34 cellular contexts compared by ENCODE assay signal in genomic region chr2:151815821-151816489, GRCh38.
"Had no signal": no experiment of that assay in that cellular context is flagged by ENCODE, and none has a peak within 500 bp of the region (broad histone marks: within the 10 kb centered on the region; RNA-seq: fewer than 3 reads in every experiment).

No MANE protein-coding gene starts in this region.

- H3K9me3 ChIP-seq: adrenal gland, body of pancreas, esophagus squamous epithelium, gastroesophageal sphincter had no signal

- H3K27me3 Mint-ChIP-seq: activated CD4-positive, alpha-beta memory T cell treated with anti-CD3 and anti-CD28 coated beads for 36 hours; activated CD4-positive, alpha-beta T cell treated with anti-CD3 and anti-CD28 coated beads for 36 hours; activated CD4-positive, alpha-beta T cell treated with anti-CD3 and anti-CD28 coated beads, Interleukin-2, amount 10 ng/mL, durations not matched to agents 24 days and 14 days; activated CD8-positive, alpha-beta memory T cell treated with anti-CD3 and anti-CD28 coated beads, Interleukin-2, amount 10 ng/mL, durations not matched to agents 7 days and 5 days; activated naive CD4-positive, alpha-beta T cell treated with anti-CD3 and anti-CD28 coated beads, Interleukin-2, amount 50 U/mL, for 24 hours; activated naive CD8-positive, alpha-beta T cell treated with anti-CD3 and anti-CD28 coated beads for 36 hours; activated naive CD8-positive, alpha-beta T cell treated with anti-CD3 and anti-CD28 coated beads, Interleukin-2, amount 50 U/mL, for 24 hours had no signal

- DNase-seq: activated CD4-positive, alpha-beta memory T cell treated with anti-CD3 and anti-CD28 coated beads for 36 hours; activated CD4-positive, alpha-beta T cell treated with anti-CD3 and anti-CD28 coated beads for 36 hours; activated CD4-positive, alpha-beta T cell treated with anti-CD3 and anti-CD28 coated beads, Interleukin-2, amount 10 ng/mL, durations not matched to agents 24 days and 14 days; activated CD4-positive, CD25-positive, alpha-beta regulatory T cell; activated CD4-positive, CD25-positive, alpha-beta regulatory T cell treated with anti-CD3 and anti-CD28 coated beads, Interleukin-2, amount 50 U/mL, for 72 hours; activated CD8-positive, alpha-beta memory T cell treated with anti-CD3 and anti-CD28 coated beads, Interleukin-2, amount 10 ng/mL, durations not matched to agents 7 days and 5 days; activated CD8-positive, alpha-beta memory T cell treated with anti-CD3 and anti-CD28 coated beads, Interleukin-2, amount 50 U/mL, for 4 hours; activated CD8-positive, alpha-beta T cell treated with anti-CD3 and anti-CD28 coated beads, Interleukin-2, amount 10 ng/mL, durations not matched to agents 7 days and 5 days; activated effector memory CD4-positive, alpha-beta T cell treated with anti-CD3 and anti-CD28 coated beads, Interleukin-2, amount 50 U/mL, for 16 hours; activated naive CD4-positive, alpha-beta T cell treated with anti-CD3 and anti-CD28 coated beads for 36 hours; activated naive CD8-positive, alpha-beta T cell treated with anti-CD3 and anti-CD28 coated beads for 36 hours; activated naive CD8-positive, alpha-beta T cell treated with anti-CD3 and anti-CD28 coated beads, Interleukin-2, amount 50 U/mL, for 24 hours; activated T-cell treated with anti-CD3 and anti-CD28 coated beads, Interleukin-2, amount 50 U/mL, for 1 hour; activated T-cell treated with anti-CD3 and anti-CD28 coated beads, Interleukin-2, amount 50 U/mL, for 48 hours; adrenal gland; amygdala; aorta; body of pancreas; caudate nucleus; cortex of kidney; effector CD8-positive, alpha-beta T cell; esophagus squamous epithelium; foreskin melanocyte; T-helper 2 cell; WERI-Rb-1 had no signal

- ATAC-seq: activated CD4-positive, alpha-beta T cell treated with anti-CD3 and anti-CD28 coated beads for 36 hours; activated CD8-positive, alpha-beta memory T cell treated with anti-CD3 and anti-CD28 coated beads, Interleukin-2, amount 10 ng/mL, durations not matched to agents 7 days and 5 days; activated CD8-positive, alpha-beta T cell treated with anti-CD3 and anti-CD28 coated beads, Interleukin-2, amount 10 ng/mL, durations not matched to agents 7 days and 5 days; activated naive CD8-positive, alpha-beta T cell treated with anti-CD3 and anti-CD28 coated beads, Interleukin-2, amount 50 U/mL, for 24 hours; body of pancreas; gastroesophageal sphincter had no signal

- H3K4me3 Mint-ChIP-seq: activated CD4-positive, alpha-beta memory T cell treated with anti-CD3 and anti-CD28 coated beads for 36 hours; activated CD4-positive, alpha-beta T cell treated with anti-CD3 and anti-CD28 coated beads for 36 hours; activated CD4-positive, alpha-beta T cell treated with anti-CD3 and anti-CD28 coated beads, Interleukin-2, amount 10 ng/mL, durations not matched to agents 24 days and 14 days; activated CD8-positive, alpha-beta memory T cell treated with anti-CD3 and anti-CD28 coated beads, Interleukin-2, amount 10 ng/mL, durations not matched to agents 7 days and 5 days; activated CD8-positive, alpha-beta T cell treated with anti-CD3 and anti-CD28 coated beads, Interleukin-2, amount 10 ng/mL, durations not matched to agents 7 days and 5 days; activated naive CD4-positive, alpha-beta T cell treated with anti-CD3 and anti-CD28 coated beads for 36 hours; activated naive CD4-positive, alpha-beta T cell treated with anti-CD3 and anti-CD28 coated beads, Interleukin-2, amount 50 U/mL, for 24 hours; activated naive CD8-positive, alpha-beta T cell treated with anti-CD3 and anti-CD28 coated beads for 36 hours; activated naive CD8-positive, alpha-beta T cell treated with anti-CD3 and anti-CD28 coated beads, Interleukin-2, amount 50 U/mL, for 24 hours; activated T-helper 1 cell treated with anti-CD3 and anti-CD28 coated beads, Interleukin-12 subunit alpha, Interleukin-12 subunit beta, Interleukin-2, Interleukin-4 antibody, amounts not matched to agents 30 ng/mL and 10 ng/mL and 1 ng/mL, durations not matched to agents 14 hours and 24 hours and 36 hours had no signal

- H3K27ac Mint-ChIP-seq: activated CD4-positive, alpha-beta memory T cell treated with anti-CD3 and anti-CD28 coated beads for 36 hours; activated CD4-positive, alpha-beta T cell treated with anti-CD3 and anti-CD28 coated beads for 36 hours; activated CD4-positive, alpha-beta T cell treated with anti-CD3 and anti-CD28 coated beads, Interleukin-2, amount 10 ng/mL, durations not matched to agents 24 days and 14 days; activated CD8-positive, alpha-beta memory T cell treated with anti-CD3 and anti-CD28 coated beads, Interleukin-2, amount 10 ng/mL, durations not matched to agents 7 days and 5 days; activated CD8-positive, alpha-beta T cell treated with anti-CD3 and anti-CD28 coated beads, Interleukin-2, amount 10 ng/mL, durations not matched to agents 7 days and 5 days; activated naive CD4-positive, alpha-beta T cell treated with anti-CD3 and anti-CD28 coated beads for 36 hours; activated naive CD4-positive, alpha-beta T cell treated with anti-CD3 and anti-CD28 coated beads, Interleukin-2, amount 50 U/mL, for 24 hours; activated naive CD8-positive, alpha-beta T cell treated with anti-CD3 and anti-CD28 coated beads for 36 hours; activated naive CD8-positive, alpha-beta T cell treated with anti-CD3 and anti-CD28 coated beads, Interleukin-2, amount 50 U/mL, for 24 hours; activated T-helper 1 cell treated with anti-CD3 and anti-CD28 coated beads, Interleukin-12 subunit alpha, Interleukin-12 subunit beta, Interleukin-2, Interleukin-4 antibody, amounts not matched to agents 30 ng/mL and 10 ng/mL and 1 ng/mL, durations not matched to agents 14 hours and 24 hours and 36 hours; activated T-helper 2 cell treated with anti-CD3 and anti-CD28 coated beads, Interferon-gamma antibody, Interleukin-2, Interleukin-4, amounts not matched to agents 10 μg/mL and 5 μg/mL and 100 μg/mL, durations not matched to agents 14 hours and 24 hours and 36 hours had no signal

- H3K27me3 ChIP-seq: adrenal gland, body of pancreas, esophagus squamous epithelium, gastroesophageal sphincter had no signal

- FAIRE-seq: colon, endometrium, endothelial cell of umbilical vein, TTC549 had no signal

- H3K27ac ChIP-seq: adrenal gland, body of pancreas, epithelial cell of prostate, esophagus squamous epithelium, gastroesophageal sphincter, WERI-Rb-1 had no signal

- H3K4me1 ChIP-seq: body of pancreas had no signal

- H3K4me3 ChIP-seq: adrenal gland, body of pancreas, esophagus squamous epithelium, gastroesophageal sphincter had no signal

- H3K9me3 Mint-ChIP-seq: activated naive CD4-positive, alpha-beta T cell treated with anti-CD3 and anti-CD28 coated beads, Interleukin-2, amount 50 U/mL, for 24 hours; activated T-helper 1 cell treated with anti-CD3 and anti-CD28 coated beads, Interleukin-12 subunit alpha, Interleukin-12 subunit beta, Interleukin-2, Interleukin-4 antibody, amounts not matched to agents 30 ng/mL and 10 ng/mL and 1 ng/mL, durations not matched to agents 14 hours and 24 hours and 36 hours; activated T-helper 2 cell treated with anti-CD3 and anti-CD28 coated beads, Interferon-gamma antibody, Interleukin-2, Interleukin-4, amounts not matched to agents 10 μg/mL and 5 μg/mL and 100 μg/mL, durations not matched to agents 14 hours and 24 hours and 36 hours had no signal
